In genomic region chr17:40309938-40310510, GRCh38 we compare ENCODE assay signal across 8 cellular contexts. TPM values are rescaled to one million over a fixed set of nuclear protein-coding genes. Genes with fewer than 3 reads are reported as not detected.
DNase-seq lines count a peak whose midpoint lies in the region; ATAC-seq and TF ChIP-seq lines count a peak whose summit lies in the region.

No MANE protein-coding gene starts in this region.

- intact Hi-C loops in vagina (cut with DNase I) = loop anchor here (10.0 kb wide), 1 partner anchor 135 kb away; the partner anchor contains the start of gene IGFBP4

- H3K4me3 Mint-ChIP-seq in stimulated activated naive CD8-positive, alpha-beta T cell treated with anti-CD3 and anti-CD28 coated beads, Interleukin-15, Interleukin-2, amounts not matched to agents 100 ng/mL and 50 ng/mL, for 24 hours = peak overlapping the region; percentile 4
- peak overlapping the region in 1 of 2 donors; percentile 30 for H3K4me3 Mint-ChIP-seq in stimulated activated naive CD8-positive, alpha-beta T cell treated with anti-CD3 and anti-CD28 coated beads, Interleukin-15, amount 100 ng/mL, for 72 hours
- no peak overlapping the region for H3K4me3 Mint-ChIP-seq in chondrocyte (ENCODE audit: unreplicated experiment)

- DNase-seq in stimulated activated naive CD8-positive, alpha-beta T cell treated with anti-CD3 and anti-CD28 coated beads, Interleukin-15, amount 100 ng/mL, for 72 hours = no peak
- DNase-seq in chondrocyte (ENCODE audit: low spot score) = peak; percentile 59
- DNase-seq in vagina (ENCODE audit: extremely low spot score in 2 of 2) = no peak
- DNase-seq in NCI-H2171 (lab: John Stamatoyannopoulos, UW) = no peak
- DNase-seq in activated CD4-positive, alpha-beta T cell treated with anti-CD3 and anti-CD28 coated beads for 4 hours = no peak
- DNase-seq in activated naive CD4-positive, alpha-beta T cell treated with anti-CD3 and anti-CD28 coated beads, Interleukin-2, amount 50 U/mL, for 72 hours (ENCODE audit: low spot score in 2 of 2) = no peak

- H3K4me3 ChIP-seq in mucosa of stomach (ENCODE audit: low read length) (peak overlapping the region; percentile 76), vagina (peak overlapping the region; percentile 49 to 55)

- H3K36me3 ChIP-seq in mucosa of stomach (ENCODE audit: control insufficient read depth, insufficient read depth, low read length) (no peaks in the 10 kb centered on the region), vagina (no peaks in the 10 kb centered on the region)

- TF ChIP-seq POLR2A in vagina (IDR thresholded peaks at IDR 0.05) = no peak

- TF ChIP-seq CTCF in chondrocyte (IDR thresholded peaks at IDR 0.05) (no peak), vagina (IDR thresholded peaks at IDR 0.05) (no peak)

- H3K27me3 Mint-ChIP-seq in stimulated activated naive CD8-positive, alpha-beta T cell treated with anti-CD3 and anti-CD28 coated beads, Interleukin-15, Interleukin-2, amounts not matched to agents 100 ng/mL and 50 ng/mL, for 24 hours = no peaks in the 10 kb centered on the region
- no peaks in the 10 kb centered on the region for H3K27me3 Mint-ChIP-seq in stimulated activated naive CD8-positive, alpha-beta T cell treated with anti-CD3 and anti-CD28 coated beads, Interleukin-15, amount 100 ng/mL, for 72 hours
- H3K27me3 Mint-ChIP-seq in chondrocyte (ENCODE audit: low read depth) = no peaks in the 10 kb centered on the region

- peaks cover 23% of the 10 kb centered on the region for H3K4me1 Mint-ChIP-seq in stimulated activated naive CD8-positive, alpha-beta T cell treated with anti-CD3 and anti-CD28 coated beads, Interleukin-15, Interleukin-2, amounts not matched to agents 100 ng/mL and 50 ng/mL, for 24 hours (ENCODE audit: low read depth)
- no peaks in the 10 kb centered on the region for H3K4me1 Mint-ChIP-seq in stimulated activated naive CD8-positive, alpha-beta T cell treated with anti-CD3 and anti-CD28 coated beads, Interleukin-15, amount 100 ng/mL, for 72 hours
- H3K4me1 Mint-ChIP-seq in chondrocyte (ENCODE audit: low read depth) = peaks cover 1% of the 10 kb centered on the region

- peak overlapping the region; percentile 88 for H3K27ac ChIP-seq in vagina

- H3K4me1 ChIP-seq in mucosa of stomach (ENCODE audit: control insufficient read depth, insufficient read depth, low read length) (peaks cover 85% of the 10 kb centered on the region), vagina (peaks cover 92% of the 10 kb centered on the region)

- no peaks in the 10 kb centered on the region for H3K27me3 ChIP-seq in mucosa of stomach (ENCODE audit: control insufficient read depth, insufficient read depth, low read length)
- no peaks in the 10 kb centered on the region for H3K27me3 ChIP-seq in vagina

- no peak for ATAC-seq in stimulated activated naive CD8-positive, alpha-beta T cell treated with anti-CD3 and anti-CD28 coated beads, Interleukin-15, amount 100 ng/mL, for 72 hours
- no peak for ATAC-seq in activated naive CD4-positive, alpha-beta T cell treated with anti-CD3 and anti-CD28 coated beads, Interleukin-2, amount 50 U/mL, for 72 hours

- no peaks in the 10 kb centered on the region for H3K9me3 Mint-ChIP-seq in stimulated activated naive CD8-positive, alpha-beta T cell treated with anti-CD3 and anti-CD28 coated beads, Interleukin-15, Interleukin-2, amounts not matched to agents 100 ng/mL and 50 ng/mL, for 24 hours
- no peaks in the 10 kb centered on the region for H3K9me3 Mint-ChIP-seq in stimulated activated naive CD8-positive, alpha-beta T cell treated with anti-CD3 and anti-CD28 coated beads, Interleukin-15, amount 100 ng/mL, for 72 hours
- no peaks in the 10 kb centered on the region for H3K9me3 Mint-ChIP-seq in chondrocyte (ENCODE audit: low read depth)
- H3K9me3 Mint-ChIP-seq in activated naive CD4-positive, alpha-beta T cell treated with anti-CD3 and anti-CD28 coated beads, Interleukin-2, amount 50 U/mL, for 72 hours = no peaks in the 10 kb centered on the region

- no peaks in the 10 kb centered on the region for H3K9me3 ChIP-seq in mucosa of stomach (ENCODE audit: control insufficient read depth, low read length)
- no peaks in the 10 kb centered on the region for H3K9me3 ChIP-seq in vagina

- no peaks in the 10 kb centered on the region for H3K36me3 Mint-ChIP-seq in stimulated activated naive CD8-positive, alpha-beta T cell treated with anti-CD3 and anti-CD28 coated beads, Interleukin-15, Interleukin-2, amounts not matched to agents 100 ng/mL and 50 ng/mL, for 24 hours (ENCODE audit: low read depth)
- H3K36me3 Mint-ChIP-seq in chondrocyte (ENCODE audit: low read depth) = no peaks in the 10 kb centered on the region
- H3K36me3 Mint-ChIP-seq in activated naive CD4-positive, alpha-beta T cell treated with anti-CD3 and anti-CD28 coated beads, Interleukin-2, amount 50 U/mL, for 72 hours = no peaks in the 10 kb centered on the region

- peak overlapping the region; percentile 4 for H3K27ac Mint-ChIP-seq in stimulated activated naive CD8-positive, alpha-beta T cell treated with anti-CD3 and anti-CD28 coated beads, Interleukin-15, Interleukin-2, amounts not matched to agents 100 ng/mL and 50 ng/mL, for 24 hours
- peak overlapping the region in 1 of 2 donors; percentile 42 for H3K27ac Mint-ChIP-seq in stimulated activated naive CD8-positive, alpha-beta T cell treated with anti-CD3 and anti-CD28 coated beads, Interleukin-15, amount 100 ng/mL, for 72 hours
- H3K27ac Mint-ChIP-seq in chondrocyte (ENCODE audit: unreplicated experiment) = peak overlapping the region; percentile 42
- no peak overlapping the region for H3K27ac Mint-ChIP-seq in activated naive CD4-positive, alpha-beta T cell treated with anti-CD3 and anti-CD28 coated beads, Interleukin-2, amount 50 U/mL, for 72 hours

- peak overlapping the region; percentile 69 for H3K9ac ChIP-seq in mucosa of stomach (ENCODE audit: low read length)

RNA-seq across cellular contexts. Expression of gene RARA, which starts 1.0 kb away (rescaled TPM):
- total RNA-seq in chondrocyte (59.2 to 65.7 TPM (median 61.2 TPM) in 3 replicates), vagina (58.9 TPM)
- total RNA-seq in activated naive CD4-positive, alpha-beta T cell treated with anti-CD3 and anti-CD28 coated beads, Interleukin-2, amount 50 U/mL, for 72 hours = 10 to 100 TPM; 21.0 to 23.0 TPM

RNA-seq across cellular contexts. Expression of gene CDC6, which starts 22.3 kb away (rescaled TPM):
- 8.5 to 33.1 TPM (median 9.9 TPM) in 3 replicates for total RNA-seq in chondrocyte
- 3.7 TPM for total RNA-seq in vagina
- total RNA-seq in activated naive CD4-positive, alpha-beta T cell treated with anti-CD3 and anti-CD28 coated beads, Interleukin-2, amount 50 U/mL, for 72 hours = 10 to 100 TPM; 81.8 to 86.7 TPM

RNA-seq across cellular contexts. Expression of gene GJD3, which starts 54.5 kb away (rescaled TPM):
- total RNA-seq in chondrocyte (0.32 to 0.41 TPM in 2 of 3 replicates, not detected in the other), vagina (12.0 TPM)
- not detected for total RNA-seq in activated naive CD4-positive, alpha-beta T cell treated with anti-CD3 and anti-CD28 coated beads, Interleukin-2, amount 50 U/mL, for 72 hours

Comparison
In these comparisons a context has a peak if more than half of its experiments do, and no peak if none do; other contexts are left out.
1. H3K27ac Mint-ChIP-seq: peak in stimulated activated naive CD8-positive, alpha-beta T cell treated with anti-CD3 and anti-CD28 coated beads, Interleukin-15, Interleukin-2, amounts not matched to agents 100 ng/mL and 50 ng/mL, for 24 hours (single experiment) and chondrocyte (single experiment); none in activated naive CD4-positive, alpha-beta T cell treated with anti-CD3 and anti-CD28 coated beads, Interleukin-2, amount 50 U/mL, for 72 hours (0 of 2).